ENCODE assay signal across 1 cellular context in the genomic region with DNA sequence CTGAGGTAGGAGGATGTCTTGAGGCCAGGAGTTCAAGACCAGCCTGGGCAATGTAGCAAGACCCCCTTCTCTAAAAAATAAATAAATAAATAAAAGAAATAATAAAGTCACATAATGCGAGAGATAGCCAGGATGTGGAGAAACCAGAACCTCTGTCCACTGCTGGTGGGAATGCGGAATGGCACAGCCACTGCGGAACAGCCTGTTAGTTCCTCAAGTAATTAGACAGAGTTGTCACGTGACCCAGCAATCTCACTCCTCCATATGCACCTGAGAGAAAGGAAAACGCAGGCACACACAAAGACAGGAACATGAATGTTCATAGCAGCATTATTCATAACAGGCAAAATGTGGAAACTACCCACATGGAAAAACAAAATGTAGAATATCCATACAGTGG.
TF ChIP-seq lines count a peak whose summit lies in the region.

No MANE protein-coding gene starts in this region.

TF ChIP-seq in A549, 52 proteins besides CTCF, POLR2A, EP300 and RAD21:
- TF ChIP-seq SMC3 (IDR thresholded peaks at IDR 0.05) (no peak), RARB (CRISPR knock-in tag; IDR thresholded peaks at IDR 0.05) (no peak), MYC (IDR thresholded peaks at IDR 0.05; ENCODE audit: borderline replicate concordance, low read length) (no peak)
- TF ChIP-seq, protein P1, sequence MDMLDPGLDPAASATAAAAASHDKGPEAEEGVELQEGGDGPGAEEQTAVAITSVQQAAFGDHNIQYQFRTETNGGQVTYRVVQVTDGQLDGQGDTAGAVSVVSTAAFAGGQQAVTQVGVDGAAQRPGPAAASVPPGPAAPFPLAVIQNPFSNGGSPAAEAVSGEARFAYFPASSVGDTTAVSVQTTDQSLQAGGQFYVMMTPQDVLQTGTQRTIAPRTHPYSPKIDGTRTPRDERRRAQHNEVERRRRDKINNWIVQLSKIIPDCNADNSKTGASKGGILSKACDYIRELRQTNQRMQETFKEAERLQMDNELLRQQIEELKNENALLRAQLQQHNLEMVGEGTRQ (IDR thresholded peaks at IDR 0.05) = 0 out of 2 replicates have a peak, but pooled peaks have one; percentile 21
